Comparison of ENCODE assay signal across 15 cellular contexts in the genomic region with DNA sequence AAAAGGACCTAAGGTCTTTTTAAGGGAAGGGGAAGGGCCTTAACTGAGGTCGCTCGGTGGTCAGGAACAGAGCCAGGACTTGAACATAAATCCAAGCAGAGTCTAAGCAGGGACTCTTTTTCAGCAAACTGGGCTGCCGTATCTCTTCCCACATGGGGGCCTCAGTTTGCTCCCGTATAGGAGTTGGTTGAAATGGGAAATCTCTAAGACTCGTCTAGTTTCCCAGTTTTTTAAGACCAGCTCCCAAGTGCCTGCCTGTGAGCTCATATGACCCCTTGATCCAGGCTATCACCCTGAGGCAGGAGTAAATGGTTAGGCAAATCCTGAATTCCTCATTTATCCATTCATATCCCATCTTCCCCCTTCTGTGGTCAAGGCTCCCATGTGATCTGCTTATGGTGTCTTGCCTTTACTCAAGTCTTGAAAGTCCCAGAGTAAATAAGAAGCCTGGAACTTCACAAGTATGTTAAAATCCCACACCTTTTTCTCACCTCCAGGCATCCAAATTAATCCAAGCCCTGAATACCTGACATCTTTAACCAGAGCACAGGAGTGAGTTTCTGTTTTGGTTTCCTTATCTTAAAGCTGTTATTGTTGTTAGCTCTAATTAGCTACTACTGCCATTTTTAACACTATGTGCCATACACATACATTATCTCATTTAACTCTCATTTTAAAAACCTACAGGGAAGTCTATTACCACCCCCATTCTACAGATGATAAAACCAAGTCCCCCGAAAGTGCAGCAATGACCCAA. TPM values are rescaled to one million over a fixed set of nuclear protein-coding genes. Genes with fewer than 3 reads are reported as not detected.
DNase-seq lines count a peak whose midpoint lies in the region; ATAC-seq and TF ChIP-seq lines count a peak whose summit lies in the region.
"Had no signal": no experiment of that assay in that cellular context is flagged by ENCODE, and none has a peak within 500 bp of the region (broad histone marks: within the 10 kb centered on the region; RNA-seq: fewer than 3 reads in every experiment).

No MANE protein-coding gene starts in this region.

- no peak for TF ChIP-seq POLR2A in breast epithelium (IDR thresholded peaks at IDR 0.05)

- H3K27me3 ChIP-seq in right cardiac atrium (ENCODE audit: control insufficient read depth, insufficient read depth) (no peaks in the 10 kb centered on the region), heart right ventricle (peaks cover 0 to 38% (median 26%) of the 10 kb centered on the region in 7 donors), breast epithelium (peaks cover 0 to 9% of the 10 kb centered on the region in 2 donors), mucosa of rectum (ENCODE audit: control insufficient read depth in 2 of 2, insufficient read depth in 2 of 2, low read length in 2 of 2) (peaks cover 5 to 18% of the 10 kb centered on the region in 2 donors), psoas muscle (ENCODE audit: insufficient read depth in 3 of 3, low read length in 2 of 3) (peaks cover 0 to 12% (median 6%) of the 10 kb centered on the region in 3 donors)
- H3K27me3 ChIP-seq: ovary had no signal

- no peak overlapping the region for H3K4me3 ChIP-seq in right cardiac atrium (ENCODE audit: low read length)
- no peak overlapping the region for H3K4me3 ChIP-seq in heart right ventricle
- H3K4me3 ChIP-seq in breast epithelium = no peak overlapping the region
- H3K4me3 ChIP-seq in mucosa of rectum (ENCODE audit: low read length in 2 of 2) = no peak overlapping the region
- no peak overlapping the region for H3K4me3 ChIP-seq in psoas muscle
- H3K4me3 ChIP-seq: ovary had no signal

- H3K4me1 ChIP-seq in right cardiac atrium (ENCODE audit: control insufficient read depth, insufficient read depth, low read length) (peaks cover 4% of the 10 kb centered on the region), heart right ventricle (peaks cover 0 to 35% (median 12%) of the 10 kb centered on the region in 9 donors), breast epithelium (no peaks in the 10 kb centered on the region), mucosa of rectum (ENCODE audit: control insufficient read depth in 2 of 2, insufficient read depth in 2 of 2, low read length in 2 of 2) (no peaks in the 10 kb centered on the region), psoas muscle (peaks cover 13% of the 10 kb centered on the region)

- H3K9me3 ChIP-seq in right cardiac atrium (ENCODE audit: control insufficient read depth, low read length) = no peaks in the 10 kb centered on the region
- no peaks in the 10 kb centered on the region for H3K9me3 ChIP-seq in heart right ventricle
- H3K9me3 ChIP-seq in breast epithelium = no peaks in the 10 kb centered on the region
- no peaks in the 10 kb centered on the region for H3K9me3 ChIP-seq in mucosa of rectum (ENCODE audit: control insufficient read depth in 2 of 2, low read length in 2 of 2)
- H3K9me3 ChIP-seq in psoas muscle = no peaks in the 10 kb centered on the region
- H3K9me3 ChIP-seq: ovary had no signal

- no peak overlapping the region for H3K9ac ChIP-seq in mucosa of rectum (ENCODE audit: low read depth in 1 of 2, low read length in 2 of 2)

- ATAC-seq in right cardiac atrium (no peak), heart right ventricle (no peak), GM19324 (IDR thresholded peaks at IDR 0.05; ENCODE audit: low FRiP score, unreplicated experiment) (no peak), psoas muscle (no peak)

- intact Hi-C loops in right cardiac atrium (cut with DNase I) = no loop called here
- intact Hi-C loops in heart right ventricle (cut with DNase I) = no loop called here
- intact Hi-C loops in breast epithelium (cut with DNase I; ENCODE audit: low total_unique reads) = no loop called here
- intact Hi-C loops in psoas muscle (cut with DNase I) = no loop called here

- no peaks in the 10 kb centered on the region for H3K36me3 ChIP-seq in heart right ventricle
- H3K36me3 ChIP-seq in breast epithelium = no peaks in the 10 kb centered on the region
- H3K36me3 ChIP-seq in mucosa of rectum (ENCODE audit: control insufficient read depth in 2 of 2, insufficient read depth in 2 of 2, low read length in 2 of 2) = no peaks in the 10 kb centered on the region
- H3K36me3 ChIP-seq in psoas muscle (ENCODE audit: insufficient read depth in 1 of 2, low read depth in 1 of 2) = no peaks in the 10 kb centered on the region
- H3K36me3 ChIP-seq: ovary had no signal

- WGBS in right cardiac atrium = 70% methylated on average over 6 of the region's 6 CpGs
- 73 to 76% methylated on average over 6 of the region's 6 CpGs for WGBS in heart right ventricle, 2 donors
- 83 to 88% (median 86%) methylated on average over 6 of the region's 6 CpGs for WGBS in psoas muscle, 3 donors

- DNase-seq in right cardiac atrium = no peak
- no peak for DNase-seq in heart right ventricle
- no peak for DNase-seq in breast epithelium (ENCODE audit: low spot score in 2 of 2)
- no peak for DNase-seq in psoas muscle
- DNase-seq in GM19240 (ENCODE audit: insufficient read length, low spot score) = no peak
- no peak for DNase-seq in activated CD4-positive, CD25-positive, alpha-beta regulatory T cell (lab: John Stamatoyannopoulos, UW)
- DNase-seq: activated CD8-positive, alpha-beta memory T cell treated with anti-CD3 and anti-CD28 coated beads for 24 hours; DND-41; glutamatergic neuron; NCI-H2227 treated with DMSO at 0.1 percent for 48 hours; ovary; substantia nigra had no signal

- peak overlapping the region; percentile 13 for H3K27ac ChIP-seq in right cardiac atrium (ENCODE audit: low read length)
- H3K27ac ChIP-seq in heart right ventricle = peak overlapping the region in 3 of 10 donors; percentile 9 to 68 (median 39)
- H3K27ac ChIP-seq in breast epithelium = peak overlapping the region; percentile 61 to 70
- peak overlapping the region; percentile 23 to 28 for H3K27ac ChIP-seq in mucosa of rectum (ENCODE audit: low read depth in 2 of 2, low read length in 2 of 2)
- no peak overlapping the region for H3K27ac ChIP-seq in psoas muscle
- H3K27ac ChIP-seq: ovary had no signal

- TF ChIP-seq CTCF in heart right ventricle (IDR thresholded peaks at IDR 0.05) = no peak
- no peak for TF ChIP-seq CTCF in breast epithelium (IDR thresholded peaks at IDR 0.05)
- no peak for TF ChIP-seq CTCF in psoas muscle (IDR thresholded peaks at IDR 0.05)

RNA-seq across cellular contexts. Expression of a gene that starts 3.0 kb away (rescaled TPM):
- total RNA-seq in right cardiac atrium (1 to 10 TPM in 1 of 4 donors, under 1 TPM in 3; 0.49 to 1.1 (median 0.66) TPM), heart right ventricle (under 1 TPM in 9 of 10 donors, not detected in 1; 0.11 to 0.65 (median 0.32) TPM), breast epithelium (1 to 10 TPM in 1 of 3 donors, under 1 TPM in 2; 0.48 to 1.3 (median 0.98) TPM), psoas muscle (under 1 TPM in 2 of 4 donors, not detected in 2; 0.15 to 0.45 TPM)
- polyA plus RNA-seq in right cardiac atrium (0.25 TPM), heart right ventricle (under 1 TPM in 1 of 2 donors, not detected in 1; 0.43 TPM), psoas muscle (not detected)

RNA-seq across cellular contexts. Expression of a gene that starts 10.2 kb away (rescaled TPM):
- total RNA-seq in right cardiac atrium (10 to 100 TPM in 3 of 4 donors, 1 to 10 TPM in 1; 8.0 to 18.4 (median 14.8) TPM), heart right ventricle (10 to 100 TPM; 10.7 to 25.7 (median 18.8) TPM), breast epithelium (under 1 TPM in 1 of 3 donors, not detected in 2; under 0.01 TPM), psoas muscle (100 to 1,000 TPM in 1 of 4 donors, 10 to 100 TPM in 3; 41.7 to 118 (median 48.1) TPM)
- polyA plus RNA-seq in right cardiac atrium (15.4 TPM), heart right ventricle (10 to 100 TPM in 1 of 2 donors, 1 to 10 TPM in 1; 1.2 to 11.5 TPM), psoas muscle (10 to 100 TPM in 2 of 3 donors, 1 to 10 TPM in 1; 8.1 to 49.6 (median 19.4) TPM)
- polyA plus RNA-seq: liver had no signal

RNA-seq across cellular contexts. Expression of a gene that starts 57.7 kb away (rescaled TPM):
- total RNA-seq in right cardiac atrium (10 to 100 TPM; 14.3 to 22.7 (median 17.5) TPM), heart right ventricle (10 to 100 TPM; 12.4 to 21.3 (median 14.3) TPM), breast epithelium (10 to 100 TPM; 20.6 to 37.7 (median 36.1) TPM), psoas muscle (10 to 100 TPM; 22.8 to 26.7 (median 23.6) TPM)
- polyA plus RNA-seq in right cardiac atrium (11.9 TPM), heart right ventricle (10 to 100 TPM; 12.6 to 14.1 TPM), psoas muscle (10 to 100 TPM; 18.3 to 25.6 (median 24.2) TPM)

Comparison
In these comparisons a context has a peak if more than half of its experiments do, and no peak if none do; other contexts are left out.
1. RNA of a gene that starts 10.2 kb away (total RNA-seq): 41.7 to 118 TPM in psoas muscle, 10.7 to 25.7 TPM in heart right ventricle and 8.0 to 18.4 TPM in right cardiac atrium; under 0.01 TPM in breast epithelium; every median in the first group is over 4 times any median in the second.